In genomic region chr16:2507052-2507678, GRCh38 we compare ENCODE assay signal across 1 cellular context.
TF ChIP-seq lines count a peak whose summit lies in the region.

No MANE protein-coding gene starts in this region.

TF ChIP-seq in SK-N-SH, 30 proteins besides CTCF, POLR2A, EP300 and RAD21 (continued from another document):
- TF ChIP-seq FOSL2 (IDR thresholded peaks at IDR 0.05; ENCODE audit: borderline replicate concordance, low read depth) (no peak), SMC3 (IDR thresholded peaks at IDR 0.05; ENCODE audit: low read depth, low read length) (no peak), RFX5 (IDR thresholded peaks at IDR 0.05; ENCODE audit: low read length) (no peak), MAX (IDR thresholded peaks at IDR 0.05; ENCODE audit: low read depth) (no peak), MXI1 (IDR thresholded peaks at IDR 0.05; ENCODE audit: low read depth, low read length) (no peak), TAF1 (IDR thresholded peaks at IDR 0.05; ENCODE audit: borderline replicate concordance, low read depth, low read length) (no peak), FOXM1 (IDR thresholded peaks at IDR 0.05; ENCODE audit: low read depth) (no peak), FOXJ3 (CRISPR knock-in tag; IDR thresholded peaks at IDR 0.05) (no peak), PBX3 (IDR thresholded peaks at IDR 0.05) (no peak), JUND (IDR thresholded peaks at IDR 0.05) (no peak), ELF1 (IDR thresholded peaks at IDR 0.05) (no peak), RCOR1 (IDR thresholded peaks at IDR 0.05; ENCODE audit: low read length) (no peak), REST (IDR thresholded peaks at IDR 0.05; ENCODE audit: low read depth, low read length) (no peak), POLR2AphosphoS5 (IDR thresholded peaks at IDR 0.05; ENCODE audit: low read depth, low read length) (no peak), RXRA (IDR thresholded peaks at IDR 0.05; ENCODE audit: borderline replicate concordance, low read depth) (no peak), MEF2A (IDR thresholded peaks at IDR 0.05; ENCODE audit: borderline replicate concordance, low read depth) (no peak), NRF1 (IDR thresholded peaks at IDR 0.05; ENCODE audit: low read depth, low read length) (no peak), USF1 (IDR thresholded peaks at IDR 0.05; ENCODE audit: borderline replicate concordance, low read depth) (no peak)
- TF ChIP-seq, protein P1, sequence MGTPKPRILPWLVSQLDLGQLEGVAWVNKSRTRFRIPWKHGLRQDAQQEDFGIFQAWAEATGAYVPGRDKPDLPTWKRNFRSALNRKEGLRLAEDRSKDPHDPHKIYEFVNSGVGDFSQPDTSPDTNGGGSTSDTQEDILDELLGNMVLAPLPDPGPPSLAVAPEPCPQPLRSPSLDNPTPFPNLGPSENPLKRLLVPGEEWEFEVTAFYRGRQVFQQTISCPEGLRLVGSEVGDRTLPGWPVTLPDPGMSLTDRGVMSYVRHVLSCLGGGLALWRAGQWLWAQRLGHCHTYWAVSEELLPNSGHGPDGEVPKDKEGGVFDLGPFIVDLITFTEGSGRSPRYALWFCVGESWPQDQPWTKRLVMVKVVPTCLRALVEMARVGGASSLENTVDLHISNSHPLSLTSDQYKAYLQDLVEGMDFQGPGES (IDR thresholded peaks at IDR 0.05; ENCODE audit: low read depth, low read length) = no peak
